In the genomic region with DNA sequence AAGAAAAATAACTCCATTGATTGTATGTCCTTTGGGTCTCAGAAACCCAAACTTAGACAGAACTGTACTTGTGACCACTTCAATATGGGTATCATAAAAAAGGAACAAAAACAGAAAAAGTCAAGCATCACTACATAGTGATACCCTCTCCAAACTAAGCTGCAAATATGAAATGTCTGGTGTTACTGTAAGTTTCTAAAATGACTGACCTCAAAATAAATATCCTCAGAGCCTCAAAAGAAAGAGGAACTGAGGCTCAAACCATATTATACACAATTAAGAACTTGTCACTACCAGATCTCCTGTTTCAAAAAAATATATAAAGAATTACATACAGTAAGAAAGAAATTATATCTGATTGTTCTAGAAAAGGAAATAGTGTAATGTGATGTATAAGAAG, we compare ENCODE assay signal across 18 cellular contexts.
"Had no signal": no experiment of that assay in that cellular context is flagged by ENCODE, and none has a peak within 500 bp of the region (broad histone marks: within the 10 kb centered on the region; RNA-seq: fewer than 3 reads in every experiment).

No MANE protein-coding gene starts in this region.

- H3K4me1 ChIP-seq: ascending aorta, colonic mucosa, parathyroid adenoma, stomach, vagina had no signal

- DNase-seq: activated CD4-positive, alpha-beta T cell treated with anti-CD3 and anti-CD28 coated beads, Interleukin-2, amount 10 ng/mL, durations not matched to agents 24 days and 14 days; activated CD4-positive, CD25-positive, alpha-beta regulatory T cell; activated CD8-positive, alpha-beta T cell treated with anti-CD3 and anti-CD28 coated beads, Interleukin-2, amount 10 ng/mL, durations not matched to agents 7 days and 5 days; activated T-cell treated with anti-CD3 and anti-CD28 coated beads, Interleukin-2, amount 50 U/mL, for 24 hours; colonic mucosa; erythroblast; head of caudate nucleus; kidney; stimulated activated CD4-positive, alpha-beta T cell treated with anti-CD3 and anti-CD28 coated beads, Interleukin-4, amount 100 ng/mL, for 24 hours; stomach; trophoblast cell had no signal

- H3K4me3 ChIP-seq: ascending aorta, colonic mucosa, lung, stomach, vagina had no signal

- H3K9me3 ChIP-seq: ascending aorta, colonic mucosa, stomach, vagina had no signal

- ATAC-seq: activated CD8-positive, alpha-beta T cell treated with anti-CD3 and anti-CD28 coated beads, Interleukin-2, amount 10 ng/mL, durations not matched to agents 7 days and 5 days; left lobe of liver; sciatic nerve; stimulated activated effector memory CD8-positive, alpha-beta T cell treated with anti-CD3 and anti-CD28 coated beads, Interleukin-12 subunit alpha, Interleukin-12 subunit beta, amount 100 ng/mL, for 72 hours had no signal

- H3K36me3 ChIP-seq: ascending aorta, colonic mucosa, stomach, vagina had no signal
